Comparison of ENCODE assay signal across 15 cellular contexts in the genomic region with DNA sequence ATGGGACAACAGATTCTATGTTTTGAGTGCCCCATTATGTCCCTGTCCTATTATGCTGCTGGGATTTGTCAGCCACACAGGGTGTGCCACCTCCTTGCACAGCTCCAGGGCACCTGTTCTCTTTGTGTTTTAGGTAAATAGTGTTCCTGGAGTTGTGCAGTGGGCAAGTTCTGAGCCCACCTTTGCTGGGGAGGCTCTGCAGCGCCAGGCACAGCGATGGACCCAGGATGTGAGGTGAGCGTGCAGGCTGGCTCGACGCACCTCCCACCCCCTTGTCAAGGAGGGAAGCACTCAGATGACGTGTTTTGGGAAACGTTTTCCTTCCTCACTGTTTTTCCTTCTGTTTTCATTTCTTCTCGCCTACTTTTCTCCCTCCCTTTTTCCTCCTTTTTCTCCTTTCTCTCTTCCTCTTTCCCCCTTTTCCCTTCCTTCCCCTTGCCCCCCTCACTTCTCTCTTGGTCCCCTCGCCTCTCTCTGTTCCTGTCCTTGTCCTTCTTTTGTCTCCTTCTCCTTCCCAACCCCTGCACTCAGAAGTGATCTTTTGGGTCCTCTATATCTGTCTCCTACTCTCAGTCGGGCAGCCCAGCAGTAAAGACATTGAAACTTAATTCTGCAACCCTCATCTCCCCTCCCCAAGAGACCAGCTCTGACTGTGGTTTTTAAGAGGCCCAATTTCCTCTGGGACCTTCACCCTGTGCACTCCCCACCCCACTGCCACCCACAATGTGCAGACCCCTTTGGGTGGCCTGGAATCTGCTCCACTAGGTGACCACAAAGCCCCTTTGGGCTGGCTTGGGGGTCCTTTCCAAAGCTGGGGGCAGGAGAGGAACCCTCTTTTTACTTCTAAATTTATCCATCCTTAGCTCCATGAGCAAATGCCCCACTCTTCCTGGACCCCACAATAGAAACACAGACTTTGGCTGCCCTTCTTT.
A peak's percentile ranks its signal among the peaks of the same experiment; 100 is the strongest.
DNase-seq lines count a peak whose midpoint lies in the region; ATAC-seq, FAIRE-seq and TF ChIP-seq lines count a peak whose summit lies in the region.
"Had no signal": no experiment of that assay in that cellular context is flagged by ENCODE, and none has a peak within 500 bp of the region (broad histone marks: within the 10 kb centered on the region; RNA-seq: fewer than 3 reads in every experiment).

No MANE protein-coding gene starts in this region.

- no peak for FAIRE-seq in HepG2 (lab: Jason Lieb, UNC)

- no peaks in the 10 kb centered on the region for H3K79me2 ChIP-seq in HepG2 (ENCODE audit: insufficient read depth, low read length)

- H3K36me3 ChIP-seq in liver (ENCODE audit: control insufficient read depth in 4 of 4, insufficient read depth in 3 of 4, low read depth in 1 of 4, low read length in 3 of 4) (no peaks in the 10 kb centered on the region), HepG2 (replicated peaks in 1 of 2; ENCODE audit: control insufficient read depth in 1 of 2, insufficient read depth in 2 of 2, low read length in 2 of 2) (no peaks in the 10 kb centered on the region), esophagus squamous epithelium (no peaks in the 10 kb centered on the region), psoas muscle (ENCODE audit: insufficient read depth in 1 of 2, low read depth in 1 of 2) (no peaks in the 10 kb centered on the region)

- H3K4me2 ChIP-seq in HepG2 (ENCODE audit: low read depth, low read length), result no peak overlapping the region

- no peak for TF ChIP-seq CTCF in liver (IDR thresholded peaks at IDR 0.05; ENCODE audit: low read depth, low read length, missing input control)
- TF ChIP-seq CTCF in HepG2 (CRISPR knock-in tag; IDR thresholded peaks at IDR 0.05), result no peak
- TF ChIP-seq CTCF in esophagus squamous epithelium (IDR thresholded peaks at IDR 0.05), result no peak
- TF ChIP-seq CTCF in psoas muscle (IDR thresholded peaks at IDR 0.05), result no peak

- CTCF ChIA-PET in HepG2 (lab: Yijun Ruan, JAX; ENCODE audit: low intra/inter-chr PET ratio, low total read pairs), result no interaction called here

- TF ChIP-seq RAD21 in liver (IDR thresholded peaks at IDR 0.05) (no peak), HepG2 (CRISPR knock-in tag; IDR thresholded peaks at IDR 0.05) (no peak)

- intact Hi-C loops in HepG2 (cut with micrococcal nuclease; ENCODE audit: unreplicated experiment), result no loop called here
- intact Hi-C loops in esophagus squamous epithelium (cut with DNase I), result no loop called here
- intact Hi-C loops in psoas muscle (cut with DNase I), result no loop called here

- POLR2A ChIA-PET in HepG2 (lab: Yijun Ruan, JAX), result no interaction called here

- WGBS in liver, result 83% methylated on average over 10 of the region's 10 CpGs
- WGBS in HepG2 (ENCODE audit: low lambda C conversion rate), result 36% methylated on average over 10 of the region's 10 CpGs
- 74 to 78% methylated on average over 10 of the region's 10 CpGs for WGBS in esophagus squamous epithelium, 2 donors
- 77 to 80% (median 78%) methylated on average over 10 of the region's 10 CpGs for WGBS in psoas muscle, 3 donors

- in situ Hi-C loops in HepG2 (cut with HindIII; ENCODE audit: extremely low pct_ligation_motif_present, low pct_unique_long_range_greater_than_20kb), result no loop called here

- DNase-seq in HepG2 (ENCODE audit: low spot score) (no peak), esophagus squamous epithelium (lab: John Stamatoyannopoulos, UW) (no peak), psoas muscle (no peak), COLO829 (ENCODE audit: low spot score) (no peak), RPMI8226 (no peak)
- DNase-seq: activated CD4-positive, alpha-beta T cell treated with anti-CD3 and anti-CD28 coated beads, Interleukin-2, amount 10 ng/mL, durations not matched to agents 7 days and 5 days; activated naive CD8-positive, alpha-beta T cell treated with anti-CD3 and anti-CD28 coated beads, Interleukin-2, amount 50 U/mL, for 24 hours; activated T-cell treated with anti-CD3 and anti-CD28 coated beads, Interleukin-2, amount 50 U/mL, for 4 hours; cortex of kidney; DMS153; NCI-H1105; OCI-M1 had no signal

- no peak overlapping the region for H3K9ac ChIP-seq in liver (ENCODE audit: low read depth in 1 of 2, low read length in 2 of 2)
- no peak overlapping the region for H3K9ac ChIP-seq in HepG2 (ENCODE audit: insufficient read depth, low read depth, low read length)

- H4K20me1 ChIP-seq in HepG2 (ENCODE audit: insufficient read depth, low read length), result no peaks in the 10 kb centered on the region

- TF ChIP-seq EP300 in HepG2 (IDR thresholded peaks at IDR 0.05; ENCODE audit: low read depth in 2 of 2, low read length in 2 of 2) (no peak), HepG2 (CRISPR knock-in tag; IDR thresholded peaks at IDR 0.05; ENCODE audit: borderline replicate concordance) (no peak)

- H3K9me3 ChIP-seq in liver (ENCODE audit: control insufficient read depth in 4 of 4, low read length in 3 of 4) (no peaks in the 10 kb centered on the region), HepG2 (ENCODE audit: low read length) (no peaks in the 10 kb centered on the region), esophagus squamous epithelium (no peaks in the 10 kb centered on the region), psoas muscle (no peaks in the 10 kb centered on the region)

- H3K4me1 ChIP-seq in liver (ENCODE audit: control insufficient read depth in 4 of 4, insufficient read depth in 4 of 4, low read length in 3 of 4) (no peaks in the 10 kb centered on the region), HepG2 (ENCODE audit: insufficient read depth, low read length) (peaks cover 10% of the 10 kb centered on the region), esophagus squamous epithelium (peaks cover 0 to 40% (median 28%) of the 10 kb centered on the region in 3 donors), psoas muscle (peaks cover 21% of the 10 kb centered on the region)

- no peak overlapping the region for H2AFZ ChIP-seq in HepG2 (ENCODE audit: low read length)

- no peaks in the 10 kb centered on the region for H3K27me3 ChIP-seq in liver (ENCODE audit: control insufficient read depth in 4 of 4, insufficient read depth in 4 of 4, low read length in 3 of 4)
- H3K27me3 ChIP-seq in HepG2 (ENCODE audit: control insufficient read depth in 1 of 2, insufficient read depth in 2 of 2, low read length in 2 of 2), result no peaks in the 10 kb centered on the region; a peak in 2 of 5 replicates
- H3K27me3 ChIP-seq in esophagus squamous epithelium, result peaks cover 0 to 5% (median 0%) of the 10 kb centered on the region in 4 donors
- no peaks in the 10 kb centered on the region for H3K27me3 ChIP-seq in psoas muscle (ENCODE audit: insufficient read depth in 3 of 3, low read length in 2 of 3)

- H3K27ac ChIP-seq in liver (ENCODE audit: low read depth in 1 of 2, low read length in 2 of 2) (peak overlapping the region; percentile 31 to 52), HepG2 (ENCODE audit: extremely low read length, insufficient read depth, low read length) (no peak overlapping the region), esophagus squamous epithelium (peak overlapping the region in 3 of 4 donors; percentile 71 to 81 (median 80)), psoas muscle (peak overlapping the region; percentile 36)

- no TSS peak for BruUV-seq in HepG2 (replicated peaks; lab: Mats Ljungman, UMichigan)

- no peak overlapping the region for H3K4me3 ChIP-seq in liver (ENCODE audit: low read depth in 1 of 3, low read length in 3 of 3)
- H3K4me3 ChIP-seq in HepG2 (replicated peaks in 1 of 3; ENCODE audit: insufficient read depth in 1 of 3, low read depth in 2 of 3, low read length in 3 of 3), result no peak overlapping the region
- no peak overlapping the region for H3K4me3 ChIP-seq in esophagus squamous epithelium
- H3K4me3 ChIP-seq in psoas muscle, result no peak overlapping the region

- no peak for ATAC-seq in HepG2
- no peak for ATAC-seq in psoas muscle
- no peak for ATAC-seq in GM21528 (IDR thresholded peaks at IDR 0.05; ENCODE audit: low FRiP score, unreplicated experiment)
- ATAC-seq in GM18502 (IDR thresholded peaks at IDR 0.05; ENCODE audit: poor library complexity, unreplicated experiment), result no peak
- ATAC-seq: activated naive CD8-positive, alpha-beta T cell treated with anti-CD3 and anti-CD28 coated beads, Interleukin-2, amount 50 U/mL, for 24 hours; activated T-cell treated with anti-CD3 and anti-CD28 coated beads, Interleukin-2, amount 50 U/mL, for 4 hours had no signal

- TF ChIP-seq POLR2A in HepG2 (IDR thresholded peaks at IDR 0.05; ENCODE audit: insufficient read depth in 1 of 2, low read depth in 2 of 2, low read length in 2 of 2), result no peak
- no peak for TF ChIP-seq POLR2A in esophagus squamous epithelium (IDR thresholded peaks at IDR 0.05)

TF ChIP-seq in liver, 16 proteins besides CTCF, POLR2A, EP300 and RAD21:
- no peak for TF ChIP-seq NR2F2 (IDR thresholded peaks at IDR 0.05)
- no peak for TF ChIP-seq HNF4G (IDR thresholded peaks at IDR 0.05)
- TF ChIP-seq, protein P1, sequence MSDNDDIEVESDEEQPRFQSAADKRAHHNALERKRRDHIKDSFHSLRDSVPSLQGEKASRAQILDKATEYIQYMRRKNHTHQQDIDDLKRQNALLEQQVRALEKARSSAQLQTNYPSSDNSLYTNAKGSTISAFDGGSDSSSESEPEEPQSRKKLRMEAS (IDR thresholded peaks at IDR 0.05), result no peak
- no peak for TF ChIP-seq FOXA2 (IDR thresholded peaks at IDR 0.05)

TF ChIP-seq in HepG2, 621 proteins besides CTCF, POLR2A, EP300 and RAD21 (continues in another document):
- TF ChIP-seq, protein P2, sequence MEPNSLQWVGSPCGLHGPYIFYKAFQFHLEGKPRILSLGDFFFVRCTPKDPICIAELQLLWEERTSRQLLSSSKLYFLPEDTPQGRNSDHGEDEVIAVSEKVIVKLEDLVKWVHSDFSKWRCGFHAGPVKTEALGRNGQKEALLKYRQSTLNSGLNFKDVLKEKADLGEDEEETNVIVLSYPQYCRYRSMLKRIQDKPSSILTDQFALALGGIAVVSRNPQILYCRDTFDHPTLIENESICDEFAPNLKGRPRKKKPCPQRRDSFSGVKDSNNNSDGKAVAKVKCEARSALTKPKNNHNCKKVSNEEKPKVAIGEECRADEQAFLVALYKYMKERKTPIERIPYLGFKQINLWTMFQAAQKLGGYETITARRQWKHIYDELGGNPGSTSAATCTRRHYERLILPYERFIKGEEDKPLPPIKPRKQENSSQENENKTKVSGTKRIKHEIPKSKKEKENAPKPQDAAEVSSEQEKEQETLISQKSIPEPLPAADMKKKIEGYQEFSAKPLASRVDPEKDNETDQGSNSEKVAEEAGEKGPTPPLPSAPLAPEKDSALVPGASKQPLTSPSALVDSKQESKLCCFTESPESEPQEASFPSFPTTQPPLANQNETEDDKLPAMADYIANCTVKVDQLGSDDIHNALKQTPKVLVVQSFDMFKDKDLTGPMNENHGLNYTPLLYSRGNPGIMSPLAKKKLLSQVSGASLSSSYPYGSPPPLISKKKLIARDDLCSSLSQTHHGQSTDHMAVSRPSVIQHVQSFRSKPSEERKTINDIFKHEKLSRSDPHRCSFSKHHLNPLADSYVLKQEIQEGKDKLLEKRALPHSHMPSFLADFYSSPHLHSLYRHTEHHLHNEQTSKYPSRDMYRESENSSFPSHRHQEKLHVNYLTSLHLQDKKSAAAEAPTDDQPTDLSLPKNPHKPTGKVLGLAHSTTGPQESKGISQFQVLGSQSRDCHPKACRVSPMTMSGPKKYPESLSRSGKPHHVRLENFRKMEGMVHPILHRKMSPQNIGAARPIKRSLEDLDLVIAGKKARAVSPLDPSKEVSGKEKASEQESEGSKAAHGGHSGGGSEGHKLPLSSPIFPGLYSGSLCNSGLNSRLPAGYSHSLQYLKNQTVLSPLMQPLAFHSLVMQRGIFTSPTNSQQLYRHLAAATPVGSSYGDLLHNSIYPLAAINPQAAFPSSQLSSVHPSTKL (CRISPR knock-in tag; IDR thresholded peaks at IDR 0.05), result no peak
- TF ChIP-seq DNMT1 (CRISPR knock-in tag; IDR thresholded peaks at IDR 0.05), result no peak
